ENCODE assay signal across 8 cellular contexts in the genomic region with DNA sequence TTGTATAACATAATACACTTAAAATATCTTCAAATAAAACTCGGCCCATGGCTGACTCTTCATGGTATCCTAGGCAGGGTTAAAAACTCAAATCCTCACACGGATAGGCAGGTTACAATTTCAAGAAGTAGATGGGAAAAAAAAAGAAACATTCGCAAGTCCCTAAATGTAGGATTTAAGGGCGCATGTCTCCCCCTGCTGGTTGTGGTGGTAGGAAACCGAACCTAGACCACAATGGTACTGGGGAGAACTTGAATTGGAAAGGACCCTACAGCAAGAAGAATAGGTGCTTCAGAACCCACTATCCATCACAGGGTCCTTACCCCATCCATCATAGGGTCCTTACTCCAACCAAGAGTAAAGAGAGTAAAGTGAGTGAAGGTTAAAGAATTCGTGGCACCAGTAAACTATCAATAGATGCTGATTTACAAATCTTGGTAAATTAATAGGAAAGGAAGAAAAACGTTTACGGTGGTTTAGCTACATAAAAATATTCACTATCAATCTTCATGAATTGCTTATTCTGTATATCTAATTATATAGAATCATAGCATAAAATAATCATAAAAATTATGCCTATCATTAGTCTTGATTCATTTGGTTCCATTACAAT. TPM values are rescaled to one million over a fixed set of nuclear protein-coding genes. Genes with fewer than 3 reads are reported as not detected.
A peak's percentile ranks its signal among the peaks of the same experiment; 100 is the strongest.
DNase-seq lines count a peak whose midpoint lies in the region; ATAC-seq and TF ChIP-seq lines count a peak whose summit lies in the region.

No MANE protein-coding gene starts in this region.

- H3K27ac ChIP-seq in SK-N-MC (no peak overlapping the region), psoas muscle (no peak overlapping the region)

- H3K9me3 Mint-ChIP-seq in activated naive CD4-positive, alpha-beta T cell treated with anti-CD3 and anti-CD28 coated beads, Interleukin-2, amount 50 U/mL, for 24 hours, result peaks cover 5% of the 10 kb centered on the region

- TF ChIP-seq CTCF in psoas muscle (IDR thresholded peaks at IDR 0.05), result peak; percentile 83

- intact Hi-C loops in Right ventricle myocardium superior (cut with DNase I), result loop anchor here (5.0 kb wide), 1 partner anchor 217 kb away; no protein-coding TSS in a partner anchor
- intact Hi-C loops in psoas muscle (cut with DNase I), result loop anchor here in 1 of 2 donors (2.0 to 5.0 kb wide), 2 partner anchors 220 to 1837 kb away; no protein-coding TSS in a partner anchor

- H3K4me3 Mint-ChIP-seq in activated naive CD4-positive, alpha-beta T cell treated with anti-CD3 and anti-CD28 coated beads, Interleukin-2, amount 50 U/mL, for 24 hours, result peak overlapping the region; percentile 63

- ATAC-seq in Right ventricle myocardium superior (ENCODE audit: poor library complexity), result no peak
- ATAC-seq in psoas muscle, result no peak
- no peak for ATAC-seq in GM19324 (IDR thresholded peaks at IDR 0.05; ENCODE audit: low FRiP score, unreplicated experiment)
- no peak for ATAC-seq in HG03565 (IDR thresholded peaks at IDR 0.05; ENCODE audit: unreplicated experiment)

- no peaks in the 10 kb centered on the region for H3K27me3 ChIP-seq in psoas muscle (ENCODE audit: insufficient read depth in 3 of 3, low read length in 2 of 3)

- H3K9ac ChIP-seq in SK-N-MC (ENCODE audit: insufficient read length), result no peak overlapping the region

- WGBS in psoas muscle, 3 donors, result 20 to 28% (median 23%) methylated on average over 8 of the region's 8 CpGs

- H3K9me3 ChIP-seq in SK-N-MC (ENCODE audit: low read depth, low read length) (no peaks in the 10 kb centered on the region; the same call in 1 of the 2 replicates), psoas muscle (no peaks in the 10 kb centered on the region)

- peak overlapping the region; percentile 83 for H3K27ac Mint-ChIP-seq in activated naive CD4-positive, alpha-beta T cell treated with anti-CD3 and anti-CD28 coated beads, Interleukin-2, amount 50 U/mL, for 24 hours

- no peaks in the 10 kb centered on the region for H3K36me3 ChIP-seq in SK-N-MC (ENCODE audit: insufficient read depth, low read length)
- H3K36me3 ChIP-seq in psoas muscle (ENCODE audit: insufficient read depth in 1 of 2, low read depth in 1 of 2), result no peaks in the 10 kb centered on the region

- H3K4me1 ChIP-seq in psoas muscle, result peaks cover 13% of the 10 kb centered on the region

- peak; percentile 76 for DNase-seq in ELF-1 (ENCODE audit: low read depth, low spot score)
- peak; percentile 91 for DNase-seq in NAMALWA (ENCODE audit: low spot score)
- DNase-seq in SK-N-MC (ENCODE audit: low read depth, low spot score), result peak; percentile 63
- DNase-seq in Right ventricle myocardium superior, result peak; percentile 83
- peak; percentile 75 to 86 for DNase-seq in psoas muscle

- no peak overlapping the region for H3K4me3 ChIP-seq in SK-N-MC
- no peak overlapping the region for H3K4me3 ChIP-seq in psoas muscle

- peaks cover 35% of the 10 kb centered on the region for H3K4me1 Mint-ChIP-seq in activated naive CD4-positive, alpha-beta T cell treated with anti-CD3 and anti-CD28 coated beads, Interleukin-2, amount 50 U/mL, for 24 hours

- H3K36me3 Mint-ChIP-seq in activated naive CD4-positive, alpha-beta T cell treated with anti-CD3 and anti-CD28 coated beads, Interleukin-2, amount 50 U/mL, for 24 hours, result peaks cover 4% of the 10 kb centered on the region

- H3K27me3 Mint-ChIP-seq in activated naive CD4-positive, alpha-beta T cell treated with anti-CD3 and anti-CD28 coated beads, Interleukin-2, amount 50 U/mL, for 24 hours, result no peaks in the 10 kb centered on the region

RNA-seq across cellular contexts. Expression of a gene that starts 3.3 kb away (rescaled TPM):
- total RNA-seq in Right ventricle myocardium superior, result 64.1 TPM
- 100 to 1,000 TPM in 3 of 4 donors, 10 to 100 TPM in 1; 83.8 to 133 (median 112) TPM for total RNA-seq in psoas muscle
- polyA plus RNA-seq in psoas muscle, result 100 to 1,000 TPM in 1 of 3 donors, 10 to 100 TPM in 2; 23.1 to 116 (median 54.9) TPM

RNA-seq across cellular contexts. Expression of a gene that starts 46.8 kb away (rescaled TPM):
- not detected for total RNA-seq in Right ventricle myocardium superior
- not detected for total RNA-seq in psoas muscle
- polyA plus RNA-seq in psoas muscle, result under 1 TPM in 2 of 3 donors, not detected in 1; 0.01 to 0.04 TPM
